8 cellular contexts compared by ENCODE assay signal in the genomic region with DNA sequence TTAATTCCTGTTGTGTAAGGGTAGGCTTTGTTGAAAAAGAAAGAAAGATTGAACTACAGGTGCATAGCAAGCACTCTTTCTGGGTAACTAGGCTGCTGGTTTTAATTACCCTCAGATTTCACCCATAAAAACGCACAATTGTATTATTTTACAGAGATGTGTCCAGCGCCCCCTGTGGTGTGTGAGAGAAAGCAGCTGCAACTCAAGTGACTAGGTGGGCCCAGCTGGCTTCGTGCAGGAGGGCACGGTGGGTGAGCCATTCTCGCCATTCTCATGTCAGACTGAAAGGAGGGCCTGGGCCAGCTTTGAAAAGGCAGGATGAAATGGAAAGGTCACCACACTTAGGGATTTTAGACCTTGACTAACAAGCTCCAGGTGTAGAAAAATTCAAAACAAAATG.
A peak's percentile ranks its signal among the peaks of the same experiment; 100 is the strongest.
DNase-seq lines count a peak whose midpoint lies in the region; ATAC-seq and TF ChIP-seq lines count a peak whose summit lies in the region.

No MANE protein-coding gene starts in this region.

- TSS peak; percentile 23 for BruUV-seq in MCF 10A (replicated peaks; lab: Mats Ljungman, UMichigan)

- H3K4me1 ChIP-seq in breast epithelium (no peaks in the 10 kb centered on the region), gastrocnemius medialis (peaks cover 8 to 12% of the 10 kb centered on the region in 2 donors)
- peaks cover 14% of the 10 kb centered on the region for H3K4me1 ChIP-seq in effector memory CD4-positive, alpha-beta T cell (ENCODE audit: control insufficient read depth, insufficient read depth, low read length, poor library complexity, severe bottlenecking)

- CTCF ChIA-PET in MCF 10A (lab: Yijun Ruan, JAX) = interaction anchor here (0.6 to 2.5 kb wide), 10 partner anchors 24 to 526 kb away, joined by 3 to 12 read pairs (median 4); no protein-coding TSS in a partner anchor

- no peaks in the 10 kb centered on the region for H3K9me3 Mint-ChIP-seq in MCF 10A (ENCODE audit: unreplicated experiment)

- no peaks in the 10 kb centered on the region for H3K27me3 Mint-ChIP-seq in MCF 10A (ENCODE audit: insufficient read depth, unreplicated experiment)

- TF ChIP-seq CTCF in MCF 10A (IDR thresholded peaks at IDR 0.05; ENCODE audit: unreplicated experiment) = peak; percentile 23
- TF ChIP-seq CTCF in breast epithelium (IDR thresholded peaks at IDR 0.05) = peak in 1 of 3 donors; percentile 31
- TF ChIP-seq CTCF in WI38 (IDR thresholded peaks at IDR 0.05; ENCODE audit: low read depth, low read length) = peak; percentile 46
- peak in 3 of 5 experiments; percentile 13 to 37 (median 17) for TF ChIP-seq CTCF in gastrocnemius medialis (IDR thresholded peaks at IDR 0.05 in 4 of 5, conservative IDR thresholded peaks at IDR 0.05 in 1 of 5)

- H3K4me3 ChIP-seq in breast epithelium (no peak overlapping the region), WI38 (ENCODE audit: low read depth, low read length) (no peak overlapping the region), gastrocnemius medialis (no peak overlapping the region)
- no peak overlapping the region for H3K4me3 ChIP-seq in effector memory CD4-positive, alpha-beta T cell (ENCODE audit: insufficient read depth, low read depth, low read length, poor library complexity, severe bottlenecking)

- peaks cover 9% of the 10 kb centered on the region for H3K4me1 Mint-ChIP-seq in MCF 10A (ENCODE audit: insufficient read depth, unreplicated experiment)

- H3K27me3 ChIP-seq in breast epithelium (no peaks in the 10 kb centered on the region), gastrocnemius medialis (no peaks in the 10 kb centered on the region)
- H3K27me3 ChIP-seq in effector memory CD4-positive, alpha-beta T cell (replicated peaks; ENCODE audit: control insufficient read depth, insufficient read depth, low read length, poor library complexity, severe bottlenecking) = no peaks in the 10 kb centered on the region

- TF ChIP-seq POLR2A in breast epithelium (IDR thresholded peaks at IDR 0.05) (no peak), gastrocnemius medialis (IDR thresholded peaks at IDR 0.05) (no peak)

- intact Hi-C loops in MCF 10A (cut with micrococcal nuclease) = no loop called here
- intact Hi-C loops in breast epithelium (cut with DNase I; ENCODE audit: low total_unique reads) = no loop called here
- intact Hi-C loops in gastrocnemius medialis (cut with DNase I; ENCODE audit: low total_unique reads) = no loop called here

- POLR2A ChIA-PET in MCF 10A (lab: Yijun Ruan, JAX) = interaction anchor here (0.8 to 1.0 kb wide), 3 partner anchors 28 to 334 kb away, joined by 3 to 5 read pairs (median 3); no protein-coding TSS in a partner anchor

- H3K36me3 ChIP-seq in breast epithelium (peaks cover 37% of the 10 kb centered on the region), gastrocnemius medialis (peaks cover 2 to 56% of the 10 kb centered on the region in 2 donors)
- H3K36me3 ChIP-seq in effector memory CD4-positive, alpha-beta T cell (ENCODE audit: control insufficient read depth, insufficient read depth, low read length) = peaks cover 43% of the 10 kb centered on the region

- no peak overlapping the region for H3K4me3 Mint-ChIP-seq in MCF 10A (ENCODE audit: unreplicated experiment)

- H3K9me3 ChIP-seq in breast epithelium (no peaks in the 10 kb centered on the region), gastrocnemius medialis (no peaks in the 10 kb centered on the region)
- H3K9me3 ChIP-seq in effector memory CD4-positive, alpha-beta T cell (ENCODE audit: control insufficient read depth, low read length) = no peaks in the 10 kb centered on the region

- H3K27ac ChIP-seq in breast epithelium = no peak overlapping the region
- peak overlapping the region; percentile 45 for H3K27ac ChIP-seq in effector memory CD4-positive, alpha-beta T cell (ENCODE audit: insufficient read depth, low read length, poor library complexity, severe bottlenecking)
- no peak overlapping the region for H3K27ac ChIP-seq in gastrocnemius medialis

- DNase-seq in MCF 10A (ENCODE audit: unreplicated experiment) = peak; percentile 16
- no peak for DNase-seq in breast epithelium (ENCODE audit: low spot score in 2 of 2)
- peak in 2 of 3 donors; percentile 25 to 26 for DNase-seq in effector memory CD4-positive, alpha-beta T cell
- DNase-seq in gastrocnemius medialis = no peak
- no peak for DNase-seq in left lobe of liver (ENCODE audit: low spot score)

- H3K36me3 Mint-ChIP-seq in MCF 10A (ENCODE audit: insufficient read depth, unreplicated experiment) = peaks cover 78% of the 10 kb centered on the region

- in situ Hi-C loops in gastrocnemius medialis (cut with MboI; ENCODE audit: low sequenced_read_pairs in 4 of 4) = loop anchor here in 1 of 4 donors (10.0 kb wide), 1 partner anchor 103 kb away; no protein-coding TSS in a partner anchor

- H3K27ac Mint-ChIP-seq in MCF 10A (ENCODE audit: low read depth, unreplicated experiment) = no peak overlapping the region

- ATAC-seq in gastrocnemius medialis (no peak), GM18873 (IDR thresholded peaks at IDR 0.05; ENCODE audit: low FRiP score, unreplicated experiment) (no peak), left lobe of liver (no peak), GM18519 (IDR thresholded peaks at IDR 0.05; ENCODE audit: low FRiP score, unreplicated experiment) (no peak)

Comparison
In these comparisons a context has a peak if more than half of its experiments do, and no peak if none do; other contexts are left out.
1. DNase-seq: peak in MCF 10A (single experiment) and effector memory CD4-positive, alpha-beta T cell (2 of 3); none in breast epithelium (0 of 2), gastrocnemius medialis (0 of 2) and left lobe of liver (single experiment).